1 cellular context compared by ENCODE assay signal in genomic region chr9:125519741-125520140, GRCh38.
TF ChIP-seq lines count a peak whose summit lies in the region.

No MANE protein-coding gene starts in this region.

TF ChIP-seq in IMR-90, 13 proteins besides CTCF, POLR2A, EP300 and RAD21 (continued from another document):
- TF ChIP-seq USF2 (IDR thresholded peaks at IDR 0.05; ENCODE audit: low read depth, low read length) (no peak), MAZ (IDR thresholded peaks at IDR 0.05; ENCODE audit: borderline replicate concordance, low read depth, low read length) (no peak)
